8 cellular contexts compared by ENCODE assay signal in the genomic region with DNA sequence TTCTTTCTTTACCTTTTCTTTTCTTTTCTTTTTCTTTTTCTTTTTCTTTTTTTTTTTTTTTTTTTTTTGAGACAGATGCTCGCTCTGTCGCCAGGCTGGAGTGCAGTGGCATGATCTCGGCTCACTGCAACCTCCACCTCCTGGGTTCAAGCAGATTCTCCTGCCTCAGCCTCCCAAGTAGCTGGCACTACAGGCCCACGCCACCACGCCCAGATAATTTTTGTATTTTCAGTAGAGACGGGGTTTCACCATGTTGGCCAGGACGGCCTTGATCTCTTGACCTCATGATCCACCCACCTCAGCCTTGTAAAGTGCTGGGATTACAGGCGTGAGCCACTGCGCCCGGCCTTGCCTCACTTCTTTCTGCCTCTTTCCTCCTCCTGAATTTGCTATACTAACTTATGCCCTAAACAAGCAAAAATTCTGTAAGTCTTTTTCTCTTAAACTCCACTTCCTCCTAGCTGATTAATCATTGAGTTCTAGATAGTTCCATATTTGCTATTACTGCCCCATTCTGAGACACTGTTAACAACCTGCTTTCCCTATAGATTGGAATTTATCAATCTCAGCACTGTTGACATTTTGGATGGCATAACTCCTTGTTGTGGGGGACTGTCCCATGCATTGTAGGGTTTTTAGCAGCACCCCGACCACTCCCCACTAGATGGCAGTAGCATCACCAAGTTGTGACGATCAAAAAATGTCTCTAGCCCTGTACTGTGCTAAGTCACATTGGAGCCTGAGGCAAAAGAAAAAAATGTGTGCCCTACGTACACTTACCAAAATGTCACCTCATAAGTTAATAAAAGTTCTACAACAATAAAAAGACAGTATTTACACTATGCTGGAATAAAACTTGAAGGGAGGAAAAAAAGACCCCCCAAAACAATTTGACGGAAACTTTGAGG. TPM values are rescaled to one million over a fixed set of nuclear protein-coding genes. Genes with fewer than 3 reads are reported as not detected.
DNase-seq lines count a peak whose midpoint lies in the region; ATAC-seq and TF ChIP-seq lines count a peak whose summit lies in the region.

No MANE protein-coding gene starts in this region.

- ATAC-seq in HG03135 (IDR thresholded peaks at IDR 0.05; ENCODE audit: unreplicated experiment) (peak; percentile 81), GM19467 (IDR thresholded peaks at IDR 0.05; ENCODE audit: unreplicated experiment) (no peak)

- no peak overlapping the region for H3K4me3 ChIP-seq in mesendoderm (ENCODE audit: low read length)

- no peak overlapping the region for H3K18ac ChIP-seq in mesendoderm (ENCODE audit: low read length)

- no peak overlapping the region for H2BK120ac ChIP-seq in mesendoderm (ENCODE audit: low read depth, low read length)

- no peak overlapping the region for H2AK5ac ChIP-seq in mesendoderm (ENCODE audit: low read length)

- H3K4me2 ChIP-seq in mesendoderm (ENCODE audit: low read length), result no peak overlapping the region

- H3K27ac ChIP-seq in mesendoderm (ENCODE audit: low read depth, low read length), result no peak overlapping the region

- no peak overlapping the region for H3K23ac ChIP-seq in mesendoderm (ENCODE audit: low read length)

- no peaks in the 10 kb centered on the region for H3K36me3 ChIP-seq in mesendoderm (ENCODE audit: control insufficient read depth, insufficient read depth, low read length)

- H2BK5ac ChIP-seq in mesendoderm (ENCODE audit: low read length), result no peak overlapping the region

- H3K56ac ChIP-seq in mesendoderm (ENCODE audit: low read length), result no peak overlapping the region

- H3K4ac ChIP-seq in mesendoderm (ENCODE audit: low read depth, low read length), result no peak overlapping the region

- H3K27me3 ChIP-seq in mesendoderm (ENCODE audit: insufficient read depth, low read length, poor library complexity), result no peaks in the 10 kb centered on the region

- no peak overlapping the region for H4K8ac ChIP-seq in mesendoderm (ENCODE audit: low read depth, low read length)

- H2BK15ac ChIP-seq in mesendoderm (replicated peaks; ENCODE audit: low read depth), result no peak overlapping the region

- H3K9ac ChIP-seq in mesendoderm (ENCODE audit: low read length), result no peak overlapping the region

- no peaks in the 10 kb centered on the region for H3K4me1 ChIP-seq in mesendoderm (ENCODE audit: control insufficient read depth, low read depth, low read length)

- no peaks in the 10 kb centered on the region for H3K79me2 ChIP-seq in mesendoderm (ENCODE audit: control insufficient read depth, insufficient read depth, low read length)

- no peak overlapping the region for H4K5ac ChIP-seq in mesendoderm (ENCODE audit: low read length)

- peak; percentile 77 for TF ChIP-seq CTCF in GM12874 (IDR thresholded peaks at IDR 0.05; ENCODE audit: insufficient read depth, low read depth, low read length)

- no peaks in the 10 kb centered on the region for H3K79me1 ChIP-seq in mesendoderm (ENCODE audit: low read length)

- DNase-seq in NCI-H748 treated with DMSO at 0.1 percent for 48 hours (lab: John Stamatoyannopoulos, UW) (peak; percentile 33), ecto neural progenitor cell (ENCODE audit: low spot score) (peak; percentile 74), mesendoderm (peak; percentile 77)
- peak; percentile 60 to 69 for DNase-seq in activated CD4-positive, alpha-beta T cell treated with anti-CD3 and anti-CD28 coated beads, Interleukin-2, amount 50 U/mL, for 4 hours
- peak; percentile 52 to 58 for DNase-seq in stimulated activated CD8-positive, alpha-beta memory T cell treated with anti-CD3 and anti-CD28 coated beads, Interleukin-4, amount 100 ng/mL, for 4 hours (ENCODE audit: low read depth in 2 of 2, low spot score in 1 of 2)

- WGBS in mesendoderm (ENCODE audit: extremely low coverage, insufficient coverage, low lambda C conversion rate), result no CpG with 5 or more reads among the region's 14 CpGs

RNA-seq across cellular contexts. Expression of gene THADA, which starts 16.4 kb away (rescaled TPM):
- 10.2 TPM for polyA plus RNA-seq in mesendoderm (2013, experiment 1 of 2)
- 10.1 TPM for polyA plus RNA-seq in mesendoderm (2013, experiment 2 of 2)

RNA-seq across cellular contexts. Expression of gene PLEKHH2, which starts 24.8 kb away (rescaled TPM):
- polyA plus RNA-seq in mesendoderm (2013, experiment 1 of 2), result 2.0 TPM
- 2.1 TPM for polyA plus RNA-seq in mesendoderm (2013, experiment 2 of 2)
